In genomic region chr7:50612704-50613103, GRCh38 we compare ENCODE assay signal across 31 cellular contexts. TPM values are rescaled to one million over a fixed set of nuclear protein-coding genes. Genes with fewer than 3 reads are reported as not detected.
"Had no signal": no experiment of that assay in that cellular context is flagged by ENCODE, and none has a peak within 500 bp of the region (broad histone marks: within the 10 kb centered on the region; RNA-seq: fewer than 3 reads in every experiment).

No MANE protein-coding gene starts in this region.

- H3K4me1 ChIP-seq: ascending aorta, SJCRH30 had no signal

- H3K36me3 ChIP-seq: cardiac muscle cell, SJCRH30, WERI-Rb-1 had no signal

- H3K9me3 ChIP-seq: ascending aorta, SJCRH30 had no signal

- H3K27me3 ChIP-seq: ascending aorta, cardiac muscle cell had no signal

- DNase-seq: activated CD4-positive, alpha-beta memory T cell treated with anti-CD3 and anti-CD28 coated beads, Interleukin-2, amount 10 ng/mL, durations not matched to agents 7 days and 5 days; activated CD4-positive, alpha-beta T cell treated with anti-CD3 and anti-CD28 coated beads for 1 hour; activated CD4-positive, alpha-beta T cell treated with anti-CD3 and anti-CD28 coated beads for 48 hours; activated CD4-positive, CD25-positive, alpha-beta regulatory T cell; activated gamma-delta T cell treated with Interleukin-2 at 50 U/mL for 16 hours; activated naive CD4-positive, alpha-beta T cell treated with anti-CD3 and anti-CD28 coated beads for 36 hours; activated naive CD8-positive, alpha-beta T cell treated with anti-CD3 and anti-CD28 coated beads, Interleukin-2, amount 10 ng/mL, durations not matched to agents 7 days and 5 days; activated T-cell treated with anti-CD3 and anti-CD28 coated beads, Interleukin-2, amount 50 U/mL, for 24 hours; amygdala; KG1; MM.1S; MV-4-11; NCI-H1092; NCI-H1436 treated with DMSO at 0.1 percent for 48 hours; NCI-H1694 treated with DMSO at 0.1 percent for 48 hours; NCI-H2029; NCI-H345; NCI-H524 treated with DMSO at 0.1 percent for 48 hours; SHP77; SJCRH30; T1000; WERI-Rb-1 had no signal

- ATAC-seq: Panc1 had no signal

- H3K27ac ChIP-seq: ascending aorta, cardiac muscle cell, SJCRH30, SK-N-MC, WERI-Rb-1 had no signal

- H3K4me3 ChIP-seq: ascending aorta, cardiac muscle cell, SJCRH30, SK-N-MC had no signal

RNA-seq across cellular contexts. Expression of gene DDC, which starts 47.5 kb away (rescaled TPM):
- total RNA-seq: activated CD4-positive, alpha-beta memory T cell treated with anti-CD3 and anti-CD28 coated beads, Interleukin-2, amount 10 ng/mL, durations not matched to agents 7 days and 5 days; activated naive CD8-positive, alpha-beta T cell treated with anti-CD3 and anti-CD28 coated beads, Interleukin-2, amount 10 ng/mL, durations not matched to agents 7 days and 5 days; ascending aorta; cardiac muscle cell; LHCN-M2; NCI-H460; RPMI7951; SJCRH30; T-helper 1 cell treated with Interleukin-12 subunit alpha and Interleukin-12 subunit beta and Interleukin-4 antibody, amounts not matched to agents 30 ng/mL and 1 ng/mL, for 36 hours; T-helper 2 cell treated with Interferon-gamma antibody and Interleukin-4, amounts not matched to agents 100 ng/mL and 5 ng/mL, for 36 hours had no signal
- polyA plus RNA-seq: cardiac muscle cell had no signal
